In the genomic region with DNA sequence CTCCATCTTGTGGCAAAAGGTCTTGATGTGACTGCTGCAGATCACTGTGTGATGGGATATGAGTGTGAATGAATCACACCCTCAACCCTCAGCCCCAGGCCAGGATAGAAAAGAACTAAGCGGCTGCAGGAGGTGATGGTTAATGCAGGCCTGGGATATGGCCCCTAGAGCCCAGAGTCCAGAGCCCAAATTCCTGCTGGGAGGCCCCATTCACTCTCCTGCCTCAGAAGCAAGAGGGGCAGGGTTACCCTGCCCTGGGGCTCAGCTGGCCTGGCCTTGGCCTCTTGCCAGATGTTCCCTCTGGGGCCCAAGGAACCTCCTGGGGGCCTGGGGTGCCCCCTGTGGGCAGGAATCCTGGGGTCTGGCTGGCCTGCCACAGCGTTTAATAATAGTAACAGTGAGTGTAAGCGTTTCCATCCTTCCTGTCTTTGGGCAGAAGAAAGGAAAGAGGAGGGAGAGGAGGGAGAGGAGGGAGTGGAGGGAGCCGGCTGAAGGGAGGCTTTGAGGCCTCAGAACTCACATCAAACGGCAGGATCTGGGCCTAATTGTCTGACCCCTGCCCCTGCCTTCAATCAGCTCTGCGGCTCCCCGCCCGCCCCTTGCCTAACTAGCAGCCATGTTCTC, we compare ENCODE assay signal across 8 cellular contexts. TPM values are rescaled to one million over a fixed set of nuclear protein-coding genes. Genes with fewer than 3 reads are reported as not detected.
A peak's percentile ranks its signal among the peaks of the same experiment; 100 is the strongest.
DNase-seq lines count a peak whose midpoint lies in the region; TF ChIP-seq lines count a peak whose summit lies in the region.
"Had no signal": no experiment of that assay in that cellular context is flagged by ENCODE, and none has a peak within 500 bp of the region (broad histone marks: within the 10 kb centered on the region; RNA-seq: fewer than 3 reads in every experiment).

No MANE protein-coding gene starts in this region.

- H3K4me1 ChIP-seq in ascending aorta (peaks cover 11 to 23% of the 10 kb centered on the region in 2 donors), testis (peaks cover 31% of the 10 kb centered on the region), colonic mucosa (peaks cover 18% of the 10 kb centered on the region)

- no peaks in the 10 kb centered on the region for H3K9me3 Mint-ChIP-seq in activated CD4-positive, alpha-beta T cell treated with anti-CD3 and anti-CD28 coated beads, Interleukin-2, amount 10 ng/mL, durations not matched to agents 24 days and 14 days

- peak overlapping the region; percentile 84 for H3K27ac ChIP-seq in ascending aorta
- peak overlapping the region; percentile 72 to 91 for H3K27ac ChIP-seq in testis
- H3K27ac ChIP-seq in colonic mucosa = no peak overlapping the region

- no peaks in the 10 kb centered on the region for H3K27me3 Mint-ChIP-seq in activated CD4-positive, alpha-beta T cell treated with anti-CD3 and anti-CD28 coated beads, Interleukin-2, amount 10 ng/mL, durations not matched to agents 24 days and 14 days

- no peak overlapping the region for H3K4me3 ChIP-seq in ascending aorta
- no peak overlapping the region for H3K4me3 ChIP-seq in testis
- H3K4me3 ChIP-seq in colonic mucosa = no peak overlapping the region

- no peak overlapping the region for H3K27ac Mint-ChIP-seq in activated CD4-positive, alpha-beta T cell treated with anti-CD3 and anti-CD28 coated beads, Interleukin-2, amount 10 ng/mL, durations not matched to agents 24 days and 14 days

- H3K27me3 ChIP-seq in ascending aorta = no peaks in the 10 kb centered on the region
- H3K27me3 ChIP-seq in testis = no peaks in the 10 kb centered on the region
- H3K27me3 ChIP-seq in colonic mucosa = no peaks in the 10 kb centered on the region

- H3K36me3 Mint-ChIP-seq in activated CD4-positive, alpha-beta T cell treated with anti-CD3 and anti-CD28 coated beads, Interleukin-2, amount 10 ng/mL, durations not matched to agents 24 days and 14 days (ENCODE audit: low read depth) = no peaks in the 10 kb centered on the region

- DNase-seq in HS-27A (ENCODE audit: low read depth) (peak; percentile 11), ascending aorta (ENCODE audit: low spot score in 2 of 2) (no peak), iPS-NIHi11 (ENCODE audit: low spot score) (peak; percentile 48), testis (peak; percentile 67), colonic mucosa (no peak)
- no peak for DNase-seq in activated CD4-positive, alpha-beta T cell treated with anti-CD3 and anti-CD28 coated beads, Interleukin-2, amount 10 ng/mL, durations not matched to agents 24 days and 14 days
- DNase-seq in central memory CD4-positive, alpha-beta T cell = no peak
- DNase-seq: NCI-H1417 treated with DMSO at 0.1 percent for 48 hours had no signal

- H3K4me1 Mint-ChIP-seq in activated CD4-positive, alpha-beta T cell treated with anti-CD3 and anti-CD28 coated beads, Interleukin-2, amount 10 ng/mL, durations not matched to agents 24 days and 14 days = peaks cover 7% of the 10 kb centered on the region

- H3K36me3 ChIP-seq in ascending aorta (peaks cover 0 to 6% of the 10 kb centered on the region in 2 donors), testis (ENCODE audit: low read depth, missing control alignments) (no peaks in the 10 kb centered on the region), colonic mucosa (no peaks in the 10 kb centered on the region)

- H3K9me3 ChIP-seq in ascending aorta (no peaks in the 10 kb centered on the region), testis (no peaks in the 10 kb centered on the region), colonic mucosa (no peaks in the 10 kb centered on the region)

- WGBS in testis, 2 donors = 22 to 59% methylated on average over 8 of the region's 8 CpGs

- peak overlapping the region in 1 of 2 donors; percentile 62 for H3K9ac ChIP-seq in colonic mucosa (ENCODE audit: low read depth in 2 of 2, low read length in 2 of 2)

- no peak for TF ChIP-seq POLR2A in testis (IDR thresholded peaks at IDR 0.05)

- intact Hi-C loops in ascending aorta (cut with DNase I) = no loop called here
- intact Hi-C loops in testis (cut with DNase I; ENCODE audit: low total_unique reads) = no loop called here
- intact Hi-C loops in colonic mucosa (cut with DNase I) = loop anchor here (5.0 kb wide), 1 partner anchor 58 kb away; no protein-coding TSS in a partner anchor
- intact Hi-C loops in activated CD4-positive, alpha-beta T cell treated with anti-CD3 and anti-CD28 coated beads, Interleukin-2, amount 10 ng/mL, durations not matched to agents 24 days and 14 days (cut with micrococcal nuclease) = no loop called here

- TF ChIP-seq CTCF in ascending aorta (IDR thresholded peaks at IDR 0.05) = peak in 2 of 3 experiments; percentile 19 to 25
- no peak for TF ChIP-seq CTCF in testis (IDR thresholded peaks at IDR 0.05)
- no peak for TF ChIP-seq CTCF in colonic mucosa (IDR thresholded peaks at IDR 0.05)

- no peak overlapping the region for H3K4me3 Mint-ChIP-seq in activated CD4-positive, alpha-beta T cell treated with anti-CD3 and anti-CD28 coated beads, Interleukin-2, amount 10 ng/mL, durations not matched to agents 24 days and 14 days

RNA-seq across cellular contexts. Expression of a gene that starts 26.2 kb away (rescaled TPM):
- total RNA-seq in ascending aorta = 42.7 TPM
- 10 to 100 TPM; 84.2 to 86.6 TPM for total RNA-seq in testis
- 54.2 TPM for polyA plus RNA-seq in testis (ENCODE audit: insufficient read depth, low read depth, low replicate concordance)
- total RNA-seq in colonic mucosa = 10 to 100 TPM; 30.6 to 51.5 TPM
- 34.1 and 36.0 TPM in 2 replicates for total RNA-seq in activated CD4-positive, alpha-beta T cell treated with anti-CD3 and anti-CD28 coated beads, Interleukin-2, amount 10 ng/mL, durations not matched to agents 24 days and 14 days

Comparison
In these comparisons a context has a peak if more than half of its experiments do, and no peak if none do; other contexts are left out.
1. DNase-seq: peak in HS-27A (single experiment), iPS-NIHi11 (single experiment) and testis (single experiment); none in ascending aorta (0 of 2), colonic mucosa (single experiment), activated CD4-positive, alpha-beta T cell treated with anti-CD3 and anti-CD28 coated beads, Interleukin-2, amount 10 ng/mL, durations not matched to agents 24 days and 14 days (single experiment) and central memory CD4-positive, alpha-beta T cell (single experiment).
2. CTCF ChIP-seq: peak in ascending aorta (2 of 3); none in testis (0 of 3) and colonic mucosa (single experiment).